In the genomic region with DNA sequence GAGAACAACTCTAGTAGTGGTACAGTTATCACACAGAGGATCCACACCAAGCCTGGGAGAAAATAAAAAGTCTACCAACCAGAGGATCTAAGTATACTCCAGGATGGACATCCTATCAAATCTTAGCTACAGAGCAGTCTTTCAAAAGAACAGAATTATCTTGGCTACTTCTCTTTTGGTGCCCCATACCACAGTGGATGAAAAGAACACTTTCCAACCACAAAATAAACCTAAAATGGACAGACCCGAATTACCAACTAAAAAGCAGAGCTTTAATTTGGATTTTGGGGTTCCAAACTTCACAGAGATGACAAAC, we compare ENCODE assay signal across 22 cellular contexts.
DNase-seq lines count a peak whose midpoint lies in the region; ATAC-seq and TF ChIP-seq lines count a peak whose summit lies in the region.
"Had no signal": no experiment of that assay in that cellular context is flagged by ENCODE, and none has a peak within 500 bp of the region (broad histone marks: within the 10 kb centered on the region; RNA-seq: fewer than 3 reads in every experiment).

No MANE protein-coding gene starts in this region.

- H3K36me3 Mint-ChIP-seq in activated T-cell treated with anti-CD3 and anti-CD28 coated beads, Interleukin-2, amount 50 U/mL, for 72 hours (ENCODE audit: insufficient read depth in 2 of 2): peaks cover under 1 to 2% of the 10 kb centered on the region in 2 donors
- H3K36me3 Mint-ChIP-seq in natural killer cell: no peaks in the 10 kb centered on the region

- H3K36me3 ChIP-seq in PC-9 (ENCODE audit: low read depth) (0 out of 2 replicates have a peak, but pooled peaks cover 4% of the 10 kb centered on the region), skeletal muscle satellite cell (ENCODE audit: insufficient read depth, low read length) (no peaks in the 10 kb centered on the region)
- H3K36me3 ChIP-seq: BE2C, brain microvascular endothelial cell, left lung, stomach, tibial nerve had no signal

- H3K9me3 Mint-ChIP-seq in activated T-cell treated with anti-CD3 and anti-CD28 coated beads, Interleukin-2, amount 50 U/mL, for 72 hours: peaks cover 0 to under 1% of the 10 kb centered on the region in 2 donors
- H3K9me3 Mint-ChIP-seq in natural killer cell: no peaks in the 10 kb centered on the region
- H3K9me3 Mint-ChIP-seq: naive thymus-derived CD8-positive, alpha-beta T cell; T-helper 1 cell treated with Interleukin-12 subunit alpha and Interleukin-12 subunit beta and Interleukin-4 antibody, amounts not matched to agents 30 μg/mL and 1 μg/mL, for 36 hours had no signal

- no peaks in the 10 kb centered on the region for H4K20me1 ChIP-seq in PC-9 (ENCODE audit: insufficient read depth)

- H3K4me1 Mint-ChIP-seq in activated T-cell treated with anti-CD3 and anti-CD28 coated beads, Interleukin-2, amount 50 U/mL, for 72 hours (ENCODE audit: low read depth): peaks cover 38% of the 10 kb centered on the region
- peaks cover 0 to 11% of the 10 kb centered on the region in 2 donors for H3K4me1 Mint-ChIP-seq in natural killer cell

- no TSS peak for BruUV-seq in PC-9 (replicated peaks; lab: Mats Ljungman, UMichigan)

- TF ChIP-seq CTCF in PC-9 (conservative IDR thresholded peaks at IDR 0.05): peak; percentile 30; the same call in 1 of the 2 replicates
- peak; percentile 11 for TF ChIP-seq CTCF in coronary artery (IDR thresholded peaks at IDR 0.05)
- TF ChIP-seq CTCF in natural killer cell (IDR thresholded peaks at IDR 0.05): no peak

- H3K4me2 ChIP-seq in PC-9 (no peak overlapping the region), skeletal muscle satellite cell (ENCODE audit: low read length) (no peak overlapping the region)

- peak overlapping the region; percentile 81 for H3K27ac Mint-ChIP-seq in activated T-cell treated with anti-CD3 and anti-CD28 coated beads, Interleukin-2, amount 50 U/mL, for 72 hours
- H3K27ac Mint-ChIP-seq in natural killer cell: peak overlapping the region in 1 of 2 donors; percentile 9
- H3K27ac Mint-ChIP-seq: activated CD8-positive, alpha-beta T cell treated with anti-CD3 and anti-CD28 coated beads, Interleukin-2, amount 10 ng/mL, durations not matched to agents 7 days and 5 days; T-helper 1 cell treated with Interleukin-12 subunit alpha and Interleukin-12 subunit beta and Interleukin-4 antibody, amounts not matched to agents 30 μg/mL and 1 μg/mL, for 36 hours had no signal

- H3K4me1 ChIP-seq in PC-9 (replicated peaks; ENCODE audit: insufficient read depth) (no peaks in the 10 kb centered on the region), skeletal muscle satellite cell (ENCODE audit: control insufficient read depth, insufficient read depth, low read length) (peaks cover 14% of the 10 kb centered on the region)
- H3K4me1 ChIP-seq: BE2C, tibial nerve had no signal

- H3K27me3 ChIP-seq in PC-9 (ENCODE audit: insufficient read depth, low read depth): no peaks in the 10 kb centered on the region
- no peaks in the 10 kb centered on the region for H3K27me3 ChIP-seq in skeletal muscle satellite cell (ENCODE audit: control insufficient read depth, insufficient read depth, low read length)
- H3K27me3 ChIP-seq: BE2C, brain microvascular endothelial cell, left lung, SJCRH30, stomach, tibial nerve had no signal

- CTCF ChIA-PET in PC-9 (lab: Charles Lee): interaction anchor here (0.5 to 2.6 kb wide), 5 partner anchors 470 to 1568 kb away, joined by 3 to 14 read pairs (median 5); no protein-coding TSS in a partner anchor

- H2AFZ ChIP-seq in PC-9: no peak overlapping the region

- no peak for ATAC-seq in activated T-cell treated with anti-CD3 and anti-CD28 coated beads, Interleukin-2, amount 50 U/mL, for 72 hours (replicated peaks in 1 of 2)
- no peak for ATAC-seq in natural killer cell
- ATAC-seq in HG03039 (IDR thresholded peaks at IDR 0.05; ENCODE audit: unreplicated experiment): no peak
- ATAC-seq: activated CD8-positive, alpha-beta T cell treated with anti-CD3 and anti-CD28 coated beads, Interleukin-2, amount 10 ng/mL, durations not matched to agents 7 days and 5 days; naive thymus-derived CD8-positive, alpha-beta T cell had no signal

- no peak overlapping the region for H3K4me3 ChIP-seq in PC-9
- H3K4me3 ChIP-seq in coronary artery: no peak overlapping the region
- H3K4me3 ChIP-seq in skeletal muscle satellite cell (ENCODE audit: low read length): no peak overlapping the region
- H3K4me3 ChIP-seq: left lung, SJCRH30, stomach, tibial nerve had no signal

- no peak for DNase-seq in activated T-cell treated with anti-CD3 and anti-CD28 coated beads, Interleukin-2, amount 50 U/mL, for 72 hours
- no peak for DNase-seq in activated T-cell treated with anti-CD3 and anti-CD28 coated beads, Interleukin-2, amount 50 U/mL, for 1 hour
- DNase-seq in PC-9 (no peak), coronary artery (ENCODE audit: low spot score) (no peak), natural killer cell (no peak), NCI-H526 treated with DMSO at 0.1 percent for 48 hours (lab: John Stamatoyannopoulos, UW) (no peak)
- DNase-seq: activated CD4-positive, CD25-positive, alpha-beta regulatory T cell treated with anti-CD3 and anti-CD28 coated beads, Interleukin-2, amount 50 U/mL, for 72 hours; activated naive CD4-positive, alpha-beta T cell treated with Interleukin-2 at 50 U/mL for 16 hours; glutamatergic neuron; left lung; stimulated activated CD4-positive, alpha-beta T cell treated with anti-CD3 and anti-CD28 coated beads, Interleukin-2, amount 100 ng/mL, for 24 hours; stomach had no signal

- POLR2A ChIA-PET in PC-9 (lab: Charles Lee; ENCODE audit: unreplicated experiment): no interaction called here

- H3K9ac ChIP-seq in skeletal muscle satellite cell (ENCODE audit: low read depth, low read length): peak overlapping the region; percentile 19

- H3K9me3 ChIP-seq in PC-9 (ENCODE audit: insufficient read depth, low read depth) (no peaks in the 10 kb centered on the region), skeletal muscle satellite cell (replicated peaks; ENCODE audit: low read length) (no peaks in the 10 kb centered on the region)
- H3K9me3 ChIP-seq: BE2C, left lung, SJCRH30, stomach, tibial nerve had no signal

- no peaks in the 10 kb centered on the region for H3K27me3 Mint-ChIP-seq in activated T-cell treated with anti-CD3 and anti-CD28 coated beads, Interleukin-2, amount 50 U/mL, for 72 hours (ENCODE audit: low read depth)
- no peaks in the 10 kb centered on the region for H3K27me3 Mint-ChIP-seq in natural killer cell (ENCODE audit: low read depth in 2 of 2)
- H3K27me3 Mint-ChIP-seq: naive thymus-derived CD8-positive, alpha-beta T cell had no signal

- no peaks in the 10 kb centered on the region; the same call in 1 of the 2 replicates for H3K9me2 ChIP-seq in PC-9 (ENCODE audit: insufficient read depth)

- peaks cover 22% of the 10 kb centered on the region; the same call in 1 of the 2 replicates for H3F3A ChIP-seq in PC-9 (ENCODE audit: insufficient read depth, low read depth)

- H3K79me2 ChIP-seq in PC-9 (ENCODE audit: low read depth): no peaks in the 10 kb centered on the region

- H3K27ac ChIP-seq in PC-9 (no peak overlapping the region), coronary artery (no peak overlapping the region)
- H3K27ac ChIP-seq: HL-60, left lung, SJCRH30, stomach, tibial nerve had no signal

- peak overlapping the region in 1 of 2 donors; percentile 41 for H3K4me3 Mint-ChIP-seq in activated T-cell treated with anti-CD3 and anti-CD28 coated beads, Interleukin-2, amount 50 U/mL, for 72 hours
- H3K4me3 Mint-ChIP-seq in natural killer cell: no peak overlapping the region
- H3K4me3 Mint-ChIP-seq: activated CD8-positive, alpha-beta T cell treated with anti-CD3 and anti-CD28 coated beads, Interleukin-2, amount 10 ng/mL, durations not matched to agents 7 days and 5 days; naive thymus-derived CD8-positive, alpha-beta T cell; T-helper 1 cell treated with Interleukin-12 subunit alpha and Interleukin-12 subunit beta and Interleukin-4 antibody, amounts not matched to agents 30 μg/mL and 1 μg/mL, for 36 hours had no signal

- intact Hi-C loops in PC-9 (cut with micrococcal nuclease; ENCODE audit: unreplicated experiment) (loop anchor here (1.0 to 5.0 kb wide), 4 partner anchors 258 to 514 kb away; no protein-coding TSS in a partner anchor), natural killer cell (cut with micrococcal nuclease) (loop anchor here (1.0 kb wide), 1 partner anchor 514 kb away; no protein-coding TSS in a partner anchor)
